ENCODE assay signal across 1 cellular context in the genomic region with DNA sequence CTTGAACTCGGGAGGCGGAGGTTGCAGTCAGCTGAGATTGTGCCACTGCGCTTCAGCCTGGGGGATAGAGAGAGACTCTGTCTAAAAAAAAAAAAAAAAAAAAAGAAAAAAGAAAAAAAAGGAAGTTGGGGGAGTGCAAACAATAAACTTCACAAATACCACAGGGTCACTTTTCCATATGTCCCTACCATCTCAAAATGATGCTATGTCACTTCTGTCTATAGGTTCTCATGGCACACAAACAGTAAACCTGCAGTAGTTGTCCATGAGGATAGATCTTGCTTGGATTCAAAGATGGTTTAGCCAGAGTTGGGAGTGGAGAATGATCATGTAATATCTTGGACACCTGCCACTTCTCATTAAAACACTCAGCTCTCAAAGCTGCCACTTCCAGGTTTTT.
TF ChIP-seq lines count a peak whose summit lies in the region.

No MANE protein-coding gene starts in this region.

TF ChIP-seq in SK-N-SH, 30 proteins besides CTCF, POLR2A, EP300 and RAD21:
- TF ChIP-seq, protein P1, sequence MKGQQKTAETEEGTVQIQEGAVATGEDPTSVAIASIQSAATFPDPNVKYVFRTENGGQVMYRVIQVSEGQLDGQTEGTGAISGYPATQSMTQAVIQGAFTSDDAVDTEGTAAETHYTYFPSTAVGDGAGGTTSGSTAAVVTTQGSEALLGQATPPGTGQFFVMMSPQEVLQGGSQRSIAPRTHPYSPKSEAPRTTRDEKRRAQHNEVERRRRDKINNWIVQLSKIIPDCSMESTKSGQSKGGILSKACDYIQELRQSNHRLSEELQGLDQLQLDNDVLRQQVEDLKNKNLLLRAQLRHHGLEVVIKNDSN (IDR thresholded peaks at IDR 0.05; ENCODE audit: borderline replicate concordance, low read depth): no peak
- TF ChIP-seq GABPA (IDR thresholded peaks at IDR 0.05; ENCODE audit: low read depth) (no peak), RCOR1 (IDR thresholded peaks at IDR 0.05; ENCODE audit: low read length) (no peak), FOXM1 (IDR thresholded peaks at IDR 0.05; ENCODE audit: low read depth) (no peak), MEF2A (IDR thresholded peaks at IDR 0.05; ENCODE audit: borderline replicate concordance, low read depth) (no peak), EZH2phosphoT487 (IDR thresholded peaks at IDR 0.05; ENCODE audit: borderline replicate concordance, low read depth) (no peak), YY1 (IDR thresholded peaks at IDR 0.05; ENCODE audit: low read depth) (no peak)
